ENCODE assay signal across 10 cellular contexts in the genomic region with DNA sequence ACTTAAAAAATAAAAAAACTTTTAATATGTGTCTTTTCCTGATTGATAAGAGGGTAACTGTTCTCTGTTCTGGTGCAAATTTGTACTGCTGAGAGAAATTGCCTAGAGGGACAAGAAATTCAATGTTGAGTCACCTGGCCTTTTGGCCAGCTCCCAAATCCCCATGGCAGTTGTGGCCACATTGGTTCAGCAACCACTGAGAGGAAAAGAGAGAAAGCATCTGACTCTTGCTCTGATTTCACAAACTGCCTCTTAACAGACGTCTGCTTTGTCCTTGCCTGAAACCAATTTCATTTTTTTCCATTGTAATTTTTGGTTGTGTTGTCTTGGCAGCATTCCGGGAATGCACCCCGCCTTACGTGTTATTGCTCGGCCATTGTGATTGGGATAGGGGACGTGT. TPM values are rescaled to one million over a fixed set of nuclear protein-coding genes. Genes with fewer than 3 reads are reported as not detected.
A peak's percentile ranks its signal among the peaks of the same experiment; 100 is the strongest.
DNase-seq lines count a peak whose midpoint lies in the region; ATAC-seq and TF ChIP-seq lines count a peak whose summit lies in the region.
"Had no signal": no experiment of that assay in that cellular context is flagged by ENCODE, and none has a peak within 500 bp of the region (broad histone marks: within the 10 kb centered on the region; RNA-seq: fewer than 3 reads in every experiment).

No MANE protein-coding gene starts in this region.

- peaks cover 12% of the 10 kb centered on the region for H3K4me1 Mint-ChIP-seq in stimulated activated memory B cell treated with anti-CD40 and anti-IgM and Interleukin-4, amounts not matched to agents 10 μg/mL and 1 μg/mL and 100 μg/mL, for 72 hours

- H3K27me3 ChIP-seq in Panc1 (ENCODE audit: control insufficient read depth, insufficient read depth, low read length), result no peaks in the 10 kb centered on the region
- H3K27me3 ChIP-seq in dorsolateral prefrontal cortex, result no peaks in the 10 kb centered on the region
- no peaks in the 10 kb centered on the region for H3K27me3 ChIP-seq in subcutaneous abdominal adipose tissue (ENCODE audit: control insufficient read depth in 5 of 5, insufficient read depth in 4 of 5, low read length in 5 of 5)
- peaks cover 64% of the 10 kb centered on the region for H3K27me3 ChIP-seq in WERI-Rb-1 (ENCODE audit: insufficient read depth, low read depth, severe bottlenecking)

- no peak overlapping the region for H3K27ac ChIP-seq in Panc1 (ENCODE audit: low read length)
- peak overlapping the region in 53 of 59 donors; percentile 2 to 83 (median 64) for H3K27ac ChIP-seq in dorsolateral prefrontal cortex
- H3K27ac ChIP-seq in subcutaneous abdominal adipose tissue (ENCODE audit: low read depth, low read length), result peak overlapping the region; percentile 59
- no peak overlapping the region for H3K27ac ChIP-seq in WERI-Rb-1

- intact Hi-C loops in Panc1 (cut with micrococcal nuclease; ENCODE audit: unreplicated experiment) (loop anchor here (10.0 kb wide), 1 partner anchor 57 kb away; no protein-coding TSS in a partner anchor), dorsolateral prefrontal cortex (cut with DNase I) (no loop called here)

- H3K9ac ChIP-seq in subcutaneous abdominal adipose tissue (ENCODE audit: low read length in 5 of 5), result peak overlapping the region in 1 of 5 donors; percentile 36

- H3K36me3 ChIP-seq in Panc1 (ENCODE audit: control insufficient read depth, insufficient read depth, low read length) (no peaks in the 10 kb centered on the region), subcutaneous abdominal adipose tissue (ENCODE audit: control insufficient read depth in 5 of 5, insufficient read depth in 5 of 5, low read length in 5 of 5) (peaks cover 0 to 7% (median 0%) of the 10 kb centered on the region in 5 donors), WERI-Rb-1 (no peaks in the 10 kb centered on the region)

- H3K4me3 ChIP-seq in Panc1 (ENCODE audit: low read depth in 2 of 2, low read length in 2 of 2) (no peak overlapping the region), dorsolateral prefrontal cortex (peak overlapping the region in 17 of 59 donors; percentile 1 to 36 (median 18)), subcutaneous abdominal adipose tissue (ENCODE audit: low read depth in 1 of 5, low read length in 5 of 5) (no peak overlapping the region), WERI-Rb-1 (ENCODE audit: low read depth, low read length) (no peak overlapping the region)

- no peak overlapping the region for H3K4me3 Mint-ChIP-seq in stimulated activated memory B cell treated with anti-CD40 and anti-IgM and Interleukin-4, amounts not matched to agents 10 μg/mL and 1 μg/mL and 100 μg/mL, for 72 hours
- H3K4me3 Mint-ChIP-seq: activated T-cell treated with anti-CD3 and anti-CD28 coated beads, Interleukin-2, amount 50 U/mL, for 72 hours; naive B cell had no signal

- H3K27ac Mint-ChIP-seq in stimulated activated memory B cell treated with anti-CD40 and anti-IgM and Interleukin-4, amounts not matched to agents 10 μg/mL and 1 μg/mL and 100 μg/mL, for 72 hours, result no peak overlapping the region
- H3K27ac Mint-ChIP-seq: activated T-cell treated with anti-CD3 and anti-CD28 coated beads, Interleukin-2, amount 50 U/mL, for 72 hours had no signal

- H3K27me3 Mint-ChIP-seq in stimulated activated memory B cell treated with anti-CD40 and anti-IgM and Interleukin-4, amounts not matched to agents 10 μg/mL and 1 μg/mL and 100 μg/mL, for 72 hours, result peaks cover 10% of the 10 kb centered on the region

- in situ Hi-C loops in Panc1 (cut with HindIII; ENCODE audit: low pct_unique_long_range_greater_than_20kb, low sequenced_read_pairs), result no loop called here

- no TSS peak for BruUV-seq in Panc1 (replicated peaks; lab: Mats Ljungman, UMichigan)

- TF ChIP-seq CTCF in Panc1 (IDR thresholded peaks at IDR 0.05) (no peak), dorsolateral prefrontal cortex (IDR thresholded peaks at IDR 0.05 in 54 of 56, conservative IDR thresholded peaks at IDR 0.05 in 2 of 56; ENCODE audit: low read depth in 1 of 56, partially characterized antibody in 56 of 56) (no peak), WERI-Rb-1 (IDR thresholded peaks at IDR 0.05; ENCODE audit: low read depth, low read length) (no peak)

- no peaks in the 10 kb centered on the region for H3K9me3 ChIP-seq in Panc1 (ENCODE audit: control insufficient read depth, insufficient read depth, low read depth, low read length)
- no peaks in the 10 kb centered on the region for H3K9me3 ChIP-seq in subcutaneous abdominal adipose tissue (ENCODE audit: control insufficient read depth in 5 of 5, low read length in 5 of 5)
- H3K9me3 ChIP-seq in WERI-Rb-1 (ENCODE audit: severe bottlenecking), result no peaks in the 10 kb centered on the region

- POLR2A ChIA-PET in Panc1 (lab: Charles Lee), result no interaction called here

- no peaks in the 10 kb centered on the region for H3K9me3 Mint-ChIP-seq in stimulated activated memory B cell treated with anti-CD40 and anti-IgM and Interleukin-4, amounts not matched to agents 10 μg/mL and 1 μg/mL and 100 μg/mL, for 72 hours
- H3K9me3 Mint-ChIP-seq: activated T-cell treated with anti-CD3 and anti-CD28 coated beads, Interleukin-2, amount 50 U/mL, for 72 hours had no signal

- H3K4me1 ChIP-seq in Panc1 (ENCODE audit: control insufficient read depth, insufficient read depth, low read length), result no peaks in the 10 kb centered on the region
- H3K4me1 ChIP-seq in subcutaneous abdominal adipose tissue (ENCODE audit: control insufficient read depth in 5 of 5, insufficient read depth in 5 of 5, low read length in 5 of 5), result peaks cover 2 to 36% (median 22%) of the 10 kb centered on the region in 5 donors

- ATAC-seq in Panc1 (0 out of 2 replicates have a peak, but pooled peaks have one; percentile 42), GM18498 (IDR thresholded peaks at IDR 0.05; ENCODE audit: unreplicated experiment) (no peak)
- no peak for ATAC-seq in stimulated activated memory B cell treated with anti-CD40 and anti-IgM and Interleukin-4, amounts not matched to agents 10 μg/mL and 1 μg/mL and 100 μg/mL, for 72 hours

- H3K36me3 Mint-ChIP-seq in stimulated activated memory B cell treated with anti-CD40 and anti-IgM and Interleukin-4, amounts not matched to agents 10 μg/mL and 1 μg/mL and 100 μg/mL, for 72 hours, result no peaks in the 10 kb centered on the region
- H3K36me3 Mint-ChIP-seq: naive B cell had no signal

- DNase-seq in NCI-H748 (lab: John Stamatoyannopoulos, UW; ENCODE audit: unreplicated experiment) (peak; percentile 18), NCI-H748 treated with DMSO at 0.1 percent for 48 hours (lab: John Stamatoyannopoulos, UW) (no peak), Panc1 (ENCODE audit: low read depth, low spot score) (no peak), dorsolateral prefrontal cortex (peak in 6 of 10 donors; percentile 53 to 77 (median 64)), WERI-Rb-1 (no peak)
- DNase-seq: naive B cell had no signal

- CTCF ChIA-PET in Panc1 (lab: Charles Lee), result no interaction called here

RNA-seq across cellular contexts. Expression of a gene that starts 42.4 kb away (rescaled TPM):
- total RNA-seq in Panc1 (2021; ENCODE audit: unreplicated experiment) (0.23 TPM), dorsolateral prefrontal cortex (100 to 1,000 TPM; 245 to 827 (median 463) TPM)
- polyA plus RNA-seq in Panc1 (2012; ENCODE audit: insufficient read length), result 0.25 TPM

Comparison
In these comparisons a context has a peak if more than half of its experiments do, and no peak if none do; other contexts are left out.
1. DNase-seq: peak in NCI-H748 (single experiment) and dorsolateral prefrontal cortex (6 of 10); none in NCI-H748 treated with DMSO at 0.1 percent for 48 hours (single experiment), Panc1 (single experiment) and WERI-Rb-1 (single experiment).
2. H3K27ac ChIP-seq: peak in dorsolateral prefrontal cortex (53 of 59) and subcutaneous abdominal adipose tissue (single experiment); none in Panc1 (single experiment) and WERI-Rb-1 (single experiment).
3. RNA of a gene that starts 42.4 kb away (total RNA-seq): 245 to 827 TPM in dorsolateral prefrontal cortex; 0.23 TPM in Panc1 (single experiment); every median in the first group is over 100 times any median in the second.